Comparison of ENCODE assay signal across 1 cellular context in the genomic region with DNA sequence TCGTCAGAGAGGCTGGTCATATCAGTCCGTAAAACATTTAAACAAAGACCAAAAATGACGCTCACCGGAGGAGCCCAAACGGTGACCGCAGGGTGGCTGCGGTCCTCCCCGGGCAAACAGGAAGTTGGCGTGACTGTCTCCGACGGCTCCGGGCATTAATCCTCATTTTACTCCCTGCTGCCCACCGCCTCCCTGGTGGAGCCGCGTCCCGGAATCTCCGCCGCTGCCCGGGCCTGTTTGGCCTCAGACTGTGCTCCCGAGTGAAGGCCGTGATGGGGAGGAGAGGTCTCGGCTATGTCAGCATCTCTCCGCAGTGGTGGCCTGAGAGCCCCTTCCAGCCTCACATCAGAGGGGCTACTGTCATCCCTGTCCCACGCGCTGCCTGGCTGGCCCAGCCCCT.
TF ChIP-seq lines count a peak whose summit lies in the region.

No MANE protein-coding gene starts in this region.

TF ChIP-seq in H1, 55 proteins besides CTCF, POLR2A, EP300 and RAD21:
- TF ChIP-seq SP2 (IDR thresholded peaks at IDR 0.05; ENCODE audit: low read length) (no peak), SUZ12 (IDR thresholded peaks at IDR 0.05; ENCODE audit: low read length) (no peak), RBBP5 (IDR thresholded peaks at IDR 0.05; ENCODE audit: borderline replicate concordance, low read depth, low read length) (no peak), HDAC6 (IDR thresholded peaks at IDR 0.05; ENCODE audit: low read depth, low read length) (no peak)
TF ChIP-seq in H1: peak in this region for 0.
